8 cellular contexts compared by ENCODE assay signal in genomic region chr4:155787113-155787710, GRCh38. TPM values are rescaled to one million over a fixed set of nuclear protein-coding genes. Genes with fewer than 3 reads are reported as not detected.
DNase-seq lines count a peak whose midpoint lies in the region; ATAC-seq, FAIRE-seq and TF ChIP-seq lines count a peak whose summit lies in the region.

No MANE protein-coding gene starts in this region.

- H3K4me2 ChIP-seq in astrocyte (ENCODE audit: low read length), result peak overlapping the region; percentile 26

- H3K27me3 ChIP-seq in astrocyte (ENCODE audit: insufficient read depth, low read length) (no peaks in the 10 kb centered on the region), suprapubic skin (no peaks in the 10 kb centered on the region)

- no peak for TF ChIP-seq POLR2A in suprapubic skin (IDR thresholded peaks at IDR 0.05)

- peak; percentile 95 for TF ChIP-seq CTCF in astrocyte (IDR thresholded peaks at IDR 0.05; ENCODE audit: insufficient read depth, low read depth, low read length)
- TF ChIP-seq CTCF in suprapubic skin (IDR thresholded peaks at IDR 0.05), result peak; percentile 45 to 68

- no peak overlapping the region for H3K27ac ChIP-seq in astrocyte (ENCODE audit: low read depth, low read length)
- H3K27ac ChIP-seq in suprapubic skin, result no peak overlapping the region

- no peaks in the 10 kb centered on the region for H3K4me1 Mint-ChIP-seq in astrocyte (ENCODE audit: low read depth, unreplicated experiment)

- H3K4me3 Mint-ChIP-seq in astrocyte (ENCODE audit: unreplicated experiment), result no peak overlapping the region

- H3K79me2 ChIP-seq in astrocyte (ENCODE audit: insufficient read depth, low read length), result no peaks in the 10 kb centered on the region

- H4K20me1 ChIP-seq in astrocyte (ENCODE audit: insufficient read depth, low read length), result no peaks in the 10 kb centered on the region

- H3K4me1 ChIP-seq in astrocyte (ENCODE audit: insufficient read depth, low read length) (no peaks in the 10 kb centered on the region), suprapubic skin (peaks cover 4% of the 10 kb centered on the region)

- no peaks in the 10 kb centered on the region for H3K9me3 ChIP-seq in astrocyte (ENCODE audit: insufficient read depth, low read depth, low read length)
- no peaks in the 10 kb centered on the region for H3K9me3 ChIP-seq in suprapubic skin

- no peaks in the 10 kb centered on the region for H3K36me3 Mint-ChIP-seq in astrocyte (ENCODE audit: low read depth, unreplicated experiment)

- 17% methylated on average over 5 of the region's 5 CpGs for WGBS in suprapubic skin

- H2AFZ ChIP-seq in astrocyte (ENCODE audit: low read depth, low read length), result no peak overlapping the region

- no peaks in the 10 kb centered on the region for H3K27me3 Mint-ChIP-seq in astrocyte (ENCODE audit: low read depth, unreplicated experiment)

- DNase-seq in D341Med (ENCODE audit: low spot score) (peak; percentile 55), NCI-H2171 treated with DMSO at 0.1 percent for 48 hours (lab: John Stamatoyannopoulos, UW) (peak; percentile 12), astrocyte (ENCODE audit: low read depth) (no peak), iPS-NIHi7 (ENCODE audit: extremely low spot score) (peak; percentile 57), suprapubic skin (ENCODE audit: low spot score in 2 of 2) (no peak), NCI-H128 (lab: John Stamatoyannopoulos, UW; ENCODE audit: unreplicated experiment) (no peak)

- H3K9me3 Mint-ChIP-seq in astrocyte (ENCODE audit: unreplicated experiment), result no peaks in the 10 kb centered on the region

- ATAC-seq in GM19023 (IDR thresholded peaks at IDR 0.05; ENCODE audit: unreplicated experiment) (peak; percentile 99), HG03064 (IDR thresholded peaks at IDR 0.05; ENCODE audit: low read depth, unreplicated experiment) (peak; percentile 91)

- TF ChIP-seq EP300 in suprapubic skin (IDR thresholded peaks at IDR 0.05), result no peak

- H3K36me3 ChIP-seq in astrocyte (ENCODE audit: insufficient read depth, low read length) (no peaks in the 10 kb centered on the region), suprapubic skin (no peaks in the 10 kb centered on the region)

- no peak overlapping the region for H3K9ac ChIP-seq in astrocyte (ENCODE audit: low read length)

- FAIRE-seq in astrocyte (lab: Jason Lieb, UNC), result peak; percentile 72

- H3K27ac Mint-ChIP-seq in astrocyte (ENCODE audit: unreplicated experiment), result no peak overlapping the region

- H3K4me3 ChIP-seq in astrocyte (ENCODE audit: insufficient read depth, low read depth, low read length) (no peak overlapping the region), suprapubic skin (no peak overlapping the region)

RNA-seq across cellular contexts. Expression of gene GUCY1B1, which starts 28.4 kb away (rescaled TPM):
- 1.5 and 2.5 TPM in 2 replicates for total RNA-seq in astrocyte
- 1 to 10 TPM; 2.0 to 8.1 (median 4.3) TPM for total RNA-seq in suprapubic skin

Comparison
In these comparisons a context has a peak if more than half of its experiments do, and no peak if none do; other contexts are left out.
1. DNase-seq: peak in D341Med (single experiment), NCI-H2171 treated with DMSO at 0.1 percent for 48 hours (single experiment) and iPS-NIHi7 (single experiment); none in astrocyte (single experiment), suprapubic skin (0 of 2) and NCI-H128 (single experiment).